In genomic region chr5:161900981-161901380, GRCh38 we compare ENCODE assay signal across 30 cellular contexts. TPM values are rescaled to one million over a fixed set of nuclear protein-coding genes. Genes with fewer than 3 reads are reported as not detected.
DNase-seq lines count a peak whose midpoint lies in the region; ATAC-seq lines count a peak whose summit lies in the region.
"Had no signal": no experiment of that assay in that cellular context is flagged by ENCODE, and none has a peak within 500 bp of the region (broad histone marks: within the 10 kb centered on the region; RNA-seq: fewer than 3 reads in every experiment).

No MANE protein-coding gene starts in this region.

- ATAC-seq in GM18502 (IDR thresholded peaks at IDR 0.05; ENCODE audit: poor library complexity, unreplicated experiment): no peak
- ATAC-seq in HG02981 (IDR thresholded peaks at IDR 0.05; ENCODE audit: unreplicated experiment): no peak
- ATAC-seq: A549; CD8-positive, alpha-beta T cell had no signal

- in situ Hi-C loops in G401 (cut with HindIII; ENCODE audit: low sequenced_read_pairs): no loop called here

- DNase-seq in G401 (ENCODE audit: low spot score): peak; percentile 93
- peak; percentile 25 for DNase-seq in NCI-H446 treated with DMSO at 0.1 percent for 48 hours (lab: John Stamatoyannopoulos, UW)
- peak; percentile 92 for DNase-seq in cerebellar cortex (ENCODE audit: low spot score)
- DNase-seq in cerebellum (ENCODE audit: low spot score): peak; percentile 68
- no peak for DNase-seq in GM19238 (ENCODE audit: insufficient read length, low spot score)
- DNase-seq in NCI-H1930 (lab: John Stamatoyannopoulos, UW): no peak
- DNase-seq: 8988T; ACHN; AML-193; BE2C; Caco-2; Calu3; CD4-positive, alpha-beta memory T cell; CD4-positive, alpha-beta T cell; CD4-positive, CD25-positive, alpha-beta regulatory T cell; CD8-positive, alpha-beta memory T cell; CD8-positive, alpha-beta T cell; COR-L47; DMS 273 treated with DMSO at 0.1 percent for 48 hours; DMS153; DMS53; DMS79; DMS79 treated with DMSO at 0.1 percent for 48 hours; DND-41; EL had no signal

RNA-seq across cellular contexts. Expression of gene GABRA1, which starts 53.1 kb away (rescaled TPM):
- not detected in 2 replicates for total RNA-seq in G401 (2014; rRNA removed; shearing (Covaris generic))
- 34.5 TPM for total RNA-seq in cerebellum
- total RNA-seq: A673; B cell; Caco-2; Calu3; CD4-positive, alpha-beta memory T cell; CD4-positive, alpha-beta T cell; CD4-positive, CD25-positive, alpha-beta regulatory T cell; CD8-positive, alpha-beta memory T cell; CD8-positive, alpha-beta T cell had no signal

Comparison
In these comparisons a context has a peak if more than half of its experiments do, and no peak if none do; other contexts are left out.
1. DNase-seq: peak in G401 (single experiment), NCI-H446 treated with DMSO at 0.1 percent for 48 hours (single experiment), cerebellar cortex (single experiment) and cerebellum (single experiment); none in GM19238 (single experiment) and NCI-H1930 (0 of 2).
2. RNA of gene GABRA1, which starts 53.1 kb away (total RNA-seq): 34.5 TPM in cerebellum (single experiment); not detected in G401; every median in the first group is over 10 times any median in the second.